Comparison of ENCODE assay signal across 11 cellular contexts in the genomic region with DNA sequence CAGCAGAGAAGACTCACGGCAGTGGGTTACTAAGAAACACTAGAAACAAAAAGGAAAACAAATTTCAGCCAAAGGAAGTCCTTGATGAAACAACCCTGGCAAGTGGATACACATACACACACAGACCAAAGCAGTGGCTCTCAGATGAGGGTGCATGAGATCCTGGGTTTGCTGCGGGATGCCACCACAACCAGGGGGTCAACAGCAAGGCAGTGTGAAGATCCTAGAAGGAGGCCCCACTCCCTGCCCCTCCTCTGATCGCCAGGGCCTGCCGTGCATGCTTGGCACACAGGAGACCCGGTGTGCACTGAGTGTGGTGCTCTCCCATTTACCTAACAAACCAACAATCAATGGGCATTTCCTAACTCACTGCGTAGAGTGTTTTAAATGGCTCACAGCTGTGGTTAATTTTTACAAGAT.
DNase-seq lines count a peak whose midpoint lies in the region; ATAC-seq and TF ChIP-seq lines count a peak whose summit lies in the region.
"Had no signal": no experiment of that assay in that cellular context is flagged by ENCODE, and none has a peak within 500 bp of the region (broad histone marks: within the 10 kb centered on the region; RNA-seq: fewer than 3 reads in every experiment).

No MANE protein-coding gene starts in this region.

- no peak overlapping the region for H4K8ac ChIP-seq in trophoblast cell (ENCODE audit: low read depth, low read length)

- CTCF ChIA-PET in CD8-positive, alpha-beta T cell (lab: Charles Lee), result no interaction called here

- H3K27ac Mint-ChIP-seq in CD8-positive, alpha-beta T cell, result peak overlapping the region; percentile 28
- H3K27ac Mint-ChIP-seq in activated T-cell treated with anti-CD3 and anti-CD28 coated beads, Interleukin-2, amount 50 U/mL, for 72 hours, result peak overlapping the region; percentile 90
- H3K27ac Mint-ChIP-seq in progenitor cell of endocrine pancreas (no peak overlapping the region), neural progenitor cell (no peak overlapping the region)
- H3K27ac Mint-ChIP-seq: H9 had no signal

- no peaks in the 10 kb centered on the region for H3F3A ChIP-seq in neural progenitor cell (ENCODE audit: low read depth)

- peak overlapping the region; percentile 66 for H2AFZ ChIP-seq in trophoblast cell (ENCODE audit: insufficient read depth, low read length, poor library complexity)
- H2AFZ ChIP-seq in neural progenitor cell (replicated peaks), result no peak overlapping the region

- no peak overlapping the region for H3K4ac ChIP-seq in trophoblast cell (ENCODE audit: low read depth, low read length)

- POLR2A ChIA-PET in CD8-positive, alpha-beta T cell (lab: Charles Lee), result no interaction called here

- intact Hi-C loops in CD8-positive, alpha-beta T cell (cut with DNase I, micrococcal nuclease), result loop anchor here in 1 of 2 experiments (10.0 kb wide), 1 partner anchor 529 kb away; no protein-coding TSS in a partner anchor

- H2BK5ac ChIP-seq in trophoblast cell (ENCODE audit: low read depth, low read length, poor library complexity), result no peak overlapping the region

- H3K4me3 ChIP-seq in CD8-positive, alpha-beta T cell (ENCODE audit: low read depth, low read length), result no peak overlapping the region
- H3K4me3 ChIP-seq in fibroblast of pulmonary artery (replicated peaks; ENCODE audit: low read depth, low read length) (no peak overlapping the region), trophoblast cell (ENCODE audit: low read depth, low read length) (no peak overlapping the region), neural progenitor cell (no peak overlapping the region)

- no peaks in the 10 kb centered on the region for H3K27me3 ChIP-seq in CD8-positive, alpha-beta T cell (ENCODE audit: insufficient read depth, low read length)
- H3K27me3 ChIP-seq in trophoblast cell (ENCODE audit: insufficient read depth, low read length) (no peaks in the 10 kb centered on the region), neural progenitor cell (no peaks in the 10 kb centered on the region)

- H4K12ac ChIP-seq in trophoblast cell (ENCODE audit: low read depth, low read length), result no peak overlapping the region

- H3K23ac ChIP-seq in trophoblast cell (ENCODE audit: low read length), result no peak overlapping the region

- peaks cover 86% of the 10 kb centered on the region for H3K4me1 ChIP-seq in CD8-positive, alpha-beta T cell (ENCODE audit: insufficient read depth, low read length)
- H3K4me1 ChIP-seq in trophoblast cell (ENCODE audit: control insufficient read depth in 1 of 2, insufficient read depth in 2 of 2, low read length in 2 of 2), result peaks cover 2 to 5% of the 10 kb centered on the region in 2 experiments
- no peaks in the 10 kb centered on the region for H3K4me1 ChIP-seq in neural progenitor cell

- no peak overlapping the region for H3K18ac ChIP-seq in trophoblast cell (ENCODE audit: low read length)

- no peak for DNase-seq in CD8-positive, alpha-beta T cell
- no peak for DNase-seq in activated T-cell treated with anti-CD3 and anti-CD28 coated beads, Interleukin-2, amount 50 U/mL, for 72 hours
- DNase-seq in fibroblast of pulmonary artery (ENCODE audit: low read depth) (peak; percentile 62), trophoblast cell (no peak), progenitor cell of endocrine pancreas (ENCODE audit: low spot score, unreplicated experiment) (no peak), neural progenitor cell (ENCODE audit: low spot score) (no peak), DMS 273 (lab: John Stamatoyannopoulos, UW; ENCODE audit: unreplicated experiment) (no peak)
- DNase-seq: DMS 273 treated with DMSO at 0.1 percent for 48 hours, H9, NCI-H1048 had no signal

- H3K4me1 Mint-ChIP-seq in CD8-positive, alpha-beta T cell (ENCODE audit: low read depth), result peaks cover 31% of the 10 kb centered on the region
- peaks cover 32% of the 10 kb centered on the region for H3K4me1 Mint-ChIP-seq in activated T-cell treated with anti-CD3 and anti-CD28 coated beads, Interleukin-2, amount 50 U/mL, for 72 hours (ENCODE audit: low read depth)
- H3K4me1 Mint-ChIP-seq in progenitor cell of endocrine pancreas (ENCODE audit: low read depth) (peaks cover 10% of the 10 kb centered on the region), neural progenitor cell (peaks cover 16% of the 10 kb centered on the region)

- H3K9ac ChIP-seq in trophoblast cell (ENCODE audit: low read length), result no peak overlapping the region
- H3K9ac ChIP-seq in neural progenitor cell, result no peak overlapping the region

- H3K14ac ChIP-seq in trophoblast cell (ENCODE audit: low read length), result no peak overlapping the region

- no peaks in the 10 kb centered on the region for H3K27me3 Mint-ChIP-seq in CD8-positive, alpha-beta T cell (ENCODE audit: low read depth)
- H3K27me3 Mint-ChIP-seq in activated T-cell treated with anti-CD3 and anti-CD28 coated beads, Interleukin-2, amount 50 U/mL, for 72 hours (ENCODE audit: low read depth), result no peaks in the 10 kb centered on the region
- H3K27me3 Mint-ChIP-seq in progenitor cell of endocrine pancreas (peaks cover 10% of the 10 kb centered on the region), neural progenitor cell (ENCODE audit: insufficient read depth, low read depth) (no peaks in the 10 kb centered on the region)

- TF ChIP-seq CTCF in CD8-positive, alpha-beta T cell (IDR thresholded peaks at IDR 0.05), result no peak
- no peak for TF ChIP-seq CTCF in fibroblast of pulmonary artery (IDR thresholded peaks at IDR 0.05; ENCODE audit: low read length, missing control alignments)
- no peak for TF ChIP-seq CTCF in progenitor cell of endocrine pancreas (IDR thresholded peaks at IDR 0.05; ENCODE audit: unreplicated experiment)
- no peak for TF ChIP-seq CTCF in neural progenitor cell (IDR thresholded peaks at IDR 0.05)

- H3K9me3 ChIP-seq in CD8-positive, alpha-beta T cell (ENCODE audit: low read length), result no peaks in the 10 kb centered on the region
- peaks cover 2% of the 10 kb centered on the region for H3K9me3 ChIP-seq in trophoblast cell (ENCODE audit: insufficient read depth, low read depth, low read length)
- H3K9me3 ChIP-seq in neural progenitor cell (ENCODE audit: low read depth), result no peaks in the 10 kb centered on the region

- H3K27ac ChIP-seq in CD8-positive, alpha-beta T cell (ENCODE audit: low read depth, low read length), result peak overlapping the region; percentile 52
- H3K27ac ChIP-seq in trophoblast cell (ENCODE audit: low read depth, low read length) (no peak overlapping the region), neural progenitor cell (no peak overlapping the region)

- H2BK12ac ChIP-seq in trophoblast cell (ENCODE audit: low read length), result no peak overlapping the region

- H3K36me3 ChIP-seq in CD8-positive, alpha-beta T cell (ENCODE audit: insufficient read depth, low read length), result no peaks in the 10 kb centered on the region
- H3K36me3 ChIP-seq in trophoblast cell (ENCODE audit: control insufficient read depth in 1 of 2, insufficient read depth in 2 of 2, low read length in 2 of 2) (no peaks in the 10 kb centered on the region), neural progenitor cell (no peaks in the 10 kb centered on the region)

- H3K9me3 Mint-ChIP-seq in CD8-positive, alpha-beta T cell, result no peaks in the 10 kb centered on the region
- H3K9me3 Mint-ChIP-seq in activated T-cell treated with anti-CD3 and anti-CD28 coated beads, Interleukin-2, amount 50 U/mL, for 72 hours, result no peaks in the 10 kb centered on the region
- H3K9me3 Mint-ChIP-seq in progenitor cell of endocrine pancreas (ENCODE audit: low read depth) (no peaks in the 10 kb centered on the region), neural progenitor cell (no peaks in the 10 kb centered on the region)
- H3K9me3 Mint-ChIP-seq: H9 had no signal

- no peaks in the 10 kb centered on the region for H4K20me1 ChIP-seq in neural progenitor cell (ENCODE audit: low read depth)

- H2BK120ac ChIP-seq in trophoblast cell (ENCODE audit: insufficient read depth, low read length, poor library complexity), result no peak overlapping the region

- no peak overlapping the region for H2AK5ac ChIP-seq in trophoblast cell (ENCODE audit: low read length)

- peak; percentile 11 for ATAC-seq in CD8-positive, alpha-beta T cell
- ATAC-seq in activated T-cell treated with anti-CD3 and anti-CD28 coated beads, Interleukin-2, amount 50 U/mL, for 72 hours (replicated peaks in 1 of 2), result peak; percentile 3 to 23
- no peak for ATAC-seq in GM21528 (IDR thresholded peaks at IDR 0.05; ENCODE audit: low FRiP score, unreplicated experiment)

- H3K4me2 ChIP-seq in trophoblast cell (ENCODE audit: low read length) (no peak overlapping the region), neural progenitor cell (no peak overlapping the region)

- peak overlapping the region; percentile 4 for H3K4me3 Mint-ChIP-seq in CD8-positive, alpha-beta T cell
- H3K4me3 Mint-ChIP-seq in activated T-cell treated with anti-CD3 and anti-CD28 coated beads, Interleukin-2, amount 50 U/mL, for 72 hours, result peak overlapping the region; percentile 31 to 63
- H3K4me3 Mint-ChIP-seq in progenitor cell of endocrine pancreas (ENCODE audit: low read depth) (no peak overlapping the region), neural progenitor cell (no peak overlapping the region)
- H3K4me3 Mint-ChIP-seq: H9 had no signal

- no CpG with 5 or more reads among the region's 6 CpGs for WGBS in trophoblast cell (ENCODE audit: extremely low coverage, insufficient coverage, insufficient read length)

- H3K79me2 ChIP-seq in trophoblast cell (ENCODE audit: control insufficient read depth, insufficient read depth, low read length, poor library complexity), result no peaks in the 10 kb centered on the region
- no peaks in the 10 kb centered on the region for H3K79me2 ChIP-seq in neural progenitor cell (ENCODE audit: low read depth)

- H4K91ac ChIP-seq in trophoblast cell (ENCODE audit: low read depth, low read length), result no peak overlapping the region

- H3K79me1 ChIP-seq in trophoblast cell (ENCODE audit: low read length), result no peaks in the 10 kb centered on the region

- peaks cover 57% of the 10 kb centered on the region for H3K36me3 Mint-ChIP-seq in CD8-positive, alpha-beta T cell
- peaks cover 0 to 4% of the 10 kb centered on the region in 2 donors for H3K36me3 Mint-ChIP-seq in activated T-cell treated with anti-CD3 and anti-CD28 coated beads, Interleukin-2, amount 50 U/mL, for 72 hours (ENCODE audit: insufficient read depth in 2 of 2)
- H3K36me3 Mint-ChIP-seq in progenitor cell of endocrine pancreas (ENCODE audit: insufficient read depth), result no peaks in the 10 kb centered on the region
- no peaks in the 10 kb centered on the region for H3K36me3 Mint-ChIP-seq in neural progenitor cell

Comparison
In these comparisons a context has a peak if more than half of its experiments do, and no peak if none do; other contexts are left out.
1. H3K27ac Mint-ChIP-seq: peak in CD8-positive, alpha-beta T cell (single experiment) and activated T-cell treated with anti-CD3 and anti-CD28 coated beads, Interleukin-2, amount 50 U/mL, for 72 hours (single experiment); none in progenitor cell of endocrine pancreas (single experiment) and neural progenitor cell (single experiment).
2. H3K4me3 Mint-ChIP-seq: peak in CD8-positive, alpha-beta T cell (single experiment) and activated T-cell treated with anti-CD3 and anti-CD28 coated beads, Interleukin-2, amount 50 U/mL, for 72 hours (2 of 2); none in progenitor cell of endocrine pancreas (single experiment) and neural progenitor cell (single experiment).